In the genomic region with DNA sequence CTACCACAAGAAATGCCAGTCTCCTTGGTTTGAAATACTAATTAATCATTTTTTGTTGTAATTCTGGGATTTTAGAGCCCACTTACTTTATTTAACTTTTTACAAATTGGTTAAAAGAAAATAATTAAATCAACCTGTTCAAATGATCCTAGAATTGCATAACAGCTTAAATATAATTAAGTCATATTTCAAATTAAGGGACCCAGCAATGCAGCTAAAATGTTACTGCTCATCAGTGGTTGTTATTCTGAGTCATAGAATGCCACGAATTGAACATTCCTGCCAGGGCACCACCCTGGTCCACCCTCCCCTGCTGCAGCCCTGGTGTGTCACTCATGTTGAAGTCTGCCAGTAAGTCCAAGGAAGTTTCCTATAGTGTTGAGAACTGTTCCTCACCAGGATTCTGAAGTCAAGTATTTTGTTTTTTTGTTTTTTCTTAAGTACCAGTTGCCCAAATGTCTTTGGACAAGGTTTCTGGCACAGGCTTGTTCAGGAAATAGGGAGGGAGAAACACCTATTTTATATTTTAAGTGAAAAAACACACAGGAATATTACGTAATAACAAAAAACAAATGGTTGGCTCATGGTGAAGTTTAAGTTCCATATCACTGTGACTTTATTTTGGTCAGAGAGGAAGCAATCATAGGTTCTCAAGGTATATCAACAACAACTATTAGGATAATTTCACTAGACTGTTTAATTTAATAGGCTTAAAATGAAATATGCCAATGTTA, we compare ENCODE assay signal across 15 cellular contexts. TPM values are rescaled to one million over a fixed set of nuclear protein-coding genes. Genes with fewer than 3 reads are reported as not detected.
DNase-seq lines count a peak whose midpoint lies in the region; ATAC-seq, FAIRE-seq and TF ChIP-seq lines count a peak whose summit lies in the region.
"Had no signal": no experiment of that assay in that cellular context is flagged by ENCODE, and none has a peak within 500 bp of the region (broad histone marks: within the 10 kb centered on the region; RNA-seq: fewer than 3 reads in every experiment).

No MANE protein-coding gene starts in this region.

- H3K4me3 ChIP-seq in thyroid gland (replicated peaks in 1 of 3), result no peak overlapping the region
- H3K4me3 ChIP-seq: esophagus squamous epithelium, pancreas, stomach had no signal

- TF ChIP-seq POLR2A in H54 (IDR thresholded peaks at IDR 0.05; ENCODE audit: low read depth, low read length) (no peak), thyroid gland (IDR thresholded peaks at IDR 0.05) (no peak)

- no peak for TF ChIP-seq CTCF in thyroid gland (IDR thresholded peaks at IDR 0.05)

- H3K36me3 ChIP-seq in thyroid gland, result no peaks in the 10 kb centered on the region
- H3K36me3 ChIP-seq: brain microvascular endothelial cell, esophagus squamous epithelium, pancreas, stomach had no signal

- intact Hi-C loops in thyroid gland (cut with DNase I), result loop anchor here (10.0 kb wide), 1 partner anchor 81 kb away; no protein-coding TSS in a partner anchor

- peak; percentile 73 for FAIRE-seq in H54 (lab: Jason Lieb, UNC)
- FAIRE-seq: pancreas had no signal

- H3K9me3 ChIP-seq in thyroid gland, result no peaks in the 10 kb centered on the region
- H3K9me3 ChIP-seq: esophagus squamous epithelium, pancreas, stomach had no signal

- peak overlapping the region; percentile 75 for H3K27ac ChIP-seq in epithelial cell of prostate
- peak overlapping the region in 1 of 3 donors; percentile 13 for H3K27ac ChIP-seq in thyroid gland
- H3K27ac ChIP-seq: brain microvascular endothelial cell, pancreas had no signal

- DNase-seq in H54 (ENCODE audit: insufficient read length, low spot score) (peak; percentile 29), NCI-H69 (lab: John Stamatoyannopoulos, UW) (peak; percentile 18), epithelial cell of prostate (ENCODE audit: low read depth, low spot score) (peak; percentile 62), renal cortical epithelial cell (ENCODE audit: low read depth) (peak; percentile 69), NCI-H345 (lab: John Stamatoyannopoulos, UW) (no peak), thyroid gland (no peak), NCI-H187 (lab: John Stamatoyannopoulos, UW) (no peak)
- DNase-seq: activated T-cell treated with anti-CD3 and anti-CD28 coated beads, Interleukin-2, amount 50 U/mL, for 4 hours; brain microvascular endothelial cell; esophagus squamous epithelium; H9; pancreas; stimulated activated CD4-positive, alpha-beta T cell treated with anti-CD3 and anti-CD28 coated beads, Interleukin-4, amount 100 ng/mL, for 24 hours; stomach had no signal

- no peaks in the 10 kb centered on the region for H3K4me1 ChIP-seq in thyroid gland

- WGBS in thyroid gland, 2 donors, result 78 to 85% methylated on average over 2 of the region's 2 CpGs

- H3K27me3 ChIP-seq in thyroid gland, result no peaks in the 10 kb centered on the region
- H3K27me3 ChIP-seq: brain microvascular endothelial cell, pancreas, stomach had no signal

- no peak for ATAC-seq in HG03095 (IDR thresholded peaks at IDR 0.05; ENCODE audit: unreplicated experiment)
- ATAC-seq: activated T-cell treated with anti-CD3 and anti-CD28 coated beads, Interleukin-2, amount 50 U/mL, for 4 hours; pancreas had no signal

RNA-seq across cellular contexts. Expression of gene ITGA1, which starts 4.3 kb away (rescaled TPM):
- 8.9 and 57.7 TPM in 2 replicates for total RNA-seq in renal cortical epithelial cell
- 10 to 100 TPM; 38.7 to 85.9 (median 52.6) TPM for total RNA-seq in thyroid gland

RNA-seq across cellular contexts. Expression of gene PELO, which starts 4.3 kb away (rescaled TPM):
- total RNA-seq in renal cortical epithelial cell (24.0 and 34.0 TPM in 2 replicates), thyroid gland (10 to 100 TPM; 20.0 to 37.0 (median 23.3) TPM)

Comparison
In these comparisons a context has a peak if more than half of its experiments do, and no peak if none do; other contexts are left out.
1. DNase-seq: peak in H54 (single experiment), NCI-H69 (single experiment), epithelial cell of prostate (single experiment) and renal cortical epithelial cell (single experiment); none in NCI-H345 (single experiment), thyroid gland (0 of 2) and NCI-H187 (0 of 2).